In the genomic region with DNA sequence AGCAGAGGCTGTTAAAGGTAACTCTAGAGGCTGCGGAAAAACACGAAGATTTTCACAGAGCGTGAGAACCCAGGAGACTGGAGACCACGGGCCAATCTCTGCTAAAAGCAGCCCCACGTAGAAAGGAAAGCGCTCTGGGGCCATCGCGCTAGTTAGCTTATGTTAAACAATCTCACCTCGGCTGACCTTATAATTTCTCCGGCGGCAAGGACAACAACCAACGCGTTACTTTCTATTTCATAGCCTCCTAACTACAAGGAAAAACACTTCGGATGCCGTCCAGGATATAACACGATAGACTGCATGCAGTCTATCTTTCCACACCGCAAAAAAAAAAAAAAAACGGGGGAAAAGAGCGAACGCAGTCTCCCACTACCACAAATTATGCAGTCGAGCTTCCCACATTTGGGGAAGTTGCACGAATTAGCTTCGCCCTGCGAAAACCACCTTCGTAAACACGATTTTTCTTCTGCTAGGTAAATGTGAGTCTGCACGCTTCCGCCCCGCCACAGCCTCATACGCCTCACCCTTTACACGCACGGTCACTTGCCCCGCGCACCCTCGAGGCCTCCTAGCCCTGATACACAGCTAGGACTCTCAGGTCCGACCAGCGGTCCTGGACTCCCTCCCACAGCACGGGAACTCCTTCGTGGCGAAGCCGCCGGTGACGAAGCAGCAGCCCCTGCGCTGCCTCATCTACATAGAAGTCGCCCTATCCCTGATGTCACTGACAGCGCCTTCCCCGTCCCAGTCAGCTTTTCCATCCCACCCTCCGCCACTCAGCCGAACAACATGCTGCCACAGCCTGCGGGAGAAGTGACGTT, we compare ENCODE assay signal across 8 cellular contexts.
DNase-seq lines count a peak whose midpoint lies in the region; ATAC-seq and TF ChIP-seq lines count a peak whose summit lies in the region.

No MANE protein-coding gene starts in this region.

- H3K27ac ChIP-seq in KOPT-K1 (ENCODE audit: low read depth, low read length, poor library complexity, severe bottlenecking): peak overlapping the region; percentile 81
- peak overlapping the region; percentile 31 to 44; a peak in 2 of 4 replicates for H3K27ac ChIP-seq in SK-N-SH (ENCODE audit: low read depth in 2 of 2, low read length in 1 of 2)
- no peak overlapping the region for H3K27ac ChIP-seq in right atrium auricular region
- no peak overlapping the region for H3K27ac ChIP-seq in psoas muscle
- H3K27ac ChIP-seq in urinary bladder (ENCODE audit: low read depth): no peak overlapping the region

- CTCF ChIA-PET in SK-N-SH (lab: Yijun Ruan, JAX): interaction anchor here (0.6 kb wide), 1 partner anchor 30 kb away, joined by 3 read pairs; no protein-coding TSS in a partner anchor

- H4K20me1 ChIP-seq in SK-N-SH (ENCODE audit: insufficient read depth): no peaks in the 10 kb centered on the region

- WGBS in SK-N-SH (ENCODE audit: low lambda C conversion rate): 2% methylated on average over 51 of the region's 51 CpGs
- 0 to 1% (median 1%) methylated on average over 51 of the region's 51 CpGs for WGBS in psoas muscle, 3 donors
- under 1% methylated on average over 51 of the region's 51 CpGs for WGBS in urinary bladder

- H3K9me3 ChIP-seq in KOPT-K1 (ENCODE audit: insufficient read depth, low read length, poor library complexity, severe bottlenecking) (peaks cover 17% of the 10 kb centered on the region), SK-N-SH (no peaks in the 10 kb centered on the region), adipocyte (ENCODE audit: control insufficient read depth, low read length) (peaks cover 13% of the 10 kb centered on the region), right atrium auricular region (peaks cover 0 to 8% of the 10 kb centered on the region in 2 donors), psoas muscle (peaks cover 18% of the 10 kb centered on the region)

- TF ChIP-seq CTCF in SK-N-SH (IDR thresholded peaks at IDR 0.05) (no peak), right atrium auricular region (IDR thresholded peaks at IDR 0.05) (no peak), psoas muscle (IDR thresholded peaks at IDR 0.05) (no peak)

- DNase-seq in DMS114 treated with DMSO at 0.1 percent for 48 hours (lab: John Stamatoyannopoulos, UW; ENCODE audit: unreplicated experiment) (peak; percentile 95), SK-N-SH (peak; percentile 80), adipocyte (ENCODE audit: low read depth) (peak; percentile 83), right atrium auricular region (ENCODE audit: low spot score) (peak; percentile 86), psoas muscle (peak; percentile 46 to 76)

- ATAC-seq in GM21528 (IDR thresholded peaks at IDR 0.05; ENCODE audit: low FRiP score, unreplicated experiment) (peak; percentile 80), psoas muscle (peak; percentile 58 to 81 (median 72))

- H3F3A ChIP-seq in SK-N-SH (replicated peaks; ENCODE audit: insufficient read depth): peaks cover 18% of the 10 kb centered on the region

- TF ChIP-seq EP300 in SK-N-SH (IDR thresholded peaks at IDR 0.05; ENCODE audit: borderline replicate concordance in 1 of 2, low read depth in 1 of 2, low read length in 1 of 2): no peak; a peak in 1 of 4 replicates

- peak overlapping the region; percentile 75 for H3K9ac ChIP-seq in SK-N-SH
- H3K9ac ChIP-seq in adipocyte (ENCODE audit: low read length): peak overlapping the region; percentile 95

- no peaks in the 10 kb centered on the region for H3K79me2 ChIP-seq in SK-N-SH (ENCODE audit: insufficient read depth)

- intact Hi-C loops in psoas muscle (cut with DNase I): no loop called here

- H3K27me3 ChIP-seq in SK-N-SH (ENCODE audit: insufficient read depth): peaks cover 20% of the 10 kb centered on the region; the same call in 1 of the 2 replicates
- H3K27me3 ChIP-seq in adipocyte (replicated peaks; ENCODE audit: control insufficient read depth, insufficient read depth, low read length): peaks cover 28% of the 10 kb centered on the region
- peaks cover 17 to 19% of the 10 kb centered on the region in 2 donors for H3K27me3 ChIP-seq in right atrium auricular region
- H3K27me3 ChIP-seq in psoas muscle (ENCODE audit: insufficient read depth in 3 of 3, low read length in 2 of 3): peaks cover 3 to 72% (median 18%) of the 10 kb centered on the region in 3 donors

- peak overlapping the region; percentile 91 for H2AFZ ChIP-seq in SK-N-SH (ENCODE audit: low read depth)

- peak overlapping the region; percentile 47 to 65 for H3K4me3 ChIP-seq in SK-N-SH (ENCODE audit: low read depth in 2 of 2, low read length in 1 of 2)
- peak overlapping the region; percentile 86 for H3K4me3 ChIP-seq in adipocyte (ENCODE audit: low read length)
- peak overlapping the region; percentile 30 to 53 for H3K4me3 ChIP-seq in right atrium auricular region
- peak overlapping the region; percentile 66 for H3K4me3 ChIP-seq in psoas muscle
- peak overlapping the region; percentile 22 for H3K4me3 ChIP-seq in urinary bladder (ENCODE audit: low read depth, low read length)

- H3K4me1 ChIP-seq in SK-N-SH (ENCODE audit: control insufficient read depth in 1 of 2, insufficient read depth in 2 of 2, low read depth in 1 of 2, low read length in 1 of 2): peaks cover 0 to 6% of the 10 kb centered on the region in 2 experiments; a peak in 1 of 4 replicates
- H3K4me1 ChIP-seq in adipocyte (ENCODE audit: control insufficient read depth, insufficient read depth, low read length): peaks cover 12% of the 10 kb centered on the region
- peaks cover 0 to 23% of the 10 kb centered on the region in 2 donors for H3K4me1 ChIP-seq in right atrium auricular region
- H3K4me1 ChIP-seq in psoas muscle: peaks cover 13% of the 10 kb centered on the region
- no peaks in the 10 kb centered on the region for H3K4me1 ChIP-seq in urinary bladder (ENCODE audit: insufficient read depth)

- peak overlapping the region; percentile 72 for H3K4me2 ChIP-seq in SK-N-SH

- TF ChIP-seq RAD21 in SK-N-SH (IDR thresholded peaks at IDR 0.05; ENCODE audit: low read length): no peak

- no peaks in the 10 kb centered on the region for H3K9me2 ChIP-seq in SK-N-SH

- POLR2A ChIA-PET in SK-N-SH (lab: Yijun Ruan, JAX): interaction anchor here (1.2 kb wide), 1 partner anchor 697 kb away, joined by 4 read pairs; no protein-coding TSS in a partner anchor

- H3K36me3 ChIP-seq in KOPT-K1 (ENCODE audit: insufficient read depth, low read length) (no peaks in the 10 kb centered on the region), SK-N-SH (replicated peaks in 1 of 2; ENCODE audit: control insufficient read depth in 1 of 2, insufficient read depth in 2 of 2, low read length in 1 of 2) (no peaks in the 10 kb centered on the region), adipocyte (ENCODE audit: control insufficient read depth, insufficient read depth, low read length, severe bottlenecking) (no peaks in the 10 kb centered on the region), right atrium auricular region (no peaks in the 10 kb centered on the region), psoas muscle (ENCODE audit: insufficient read depth in 1 of 2, low read depth in 1 of 2) (no peaks in the 10 kb centered on the region), urinary bladder (ENCODE audit: insufficient read depth) (no peaks in the 10 kb centered on the region)

TF ChIP-seq in SK-N-SH, 30 proteins besides CTCF, POLR2A, EP300 and RAD21 (continues in another document):
- TF ChIP-seq GABPA (IDR thresholded peaks at IDR 0.05; ENCODE audit: low read depth) (peak; percentile 25; the same call in 1 of the 2 replicates), TAF1 (IDR thresholded peaks at IDR 0.05; ENCODE audit: borderline replicate concordance, low read depth, low read length) (no peak), FOXJ3 (CRISPR knock-in tag; IDR thresholded peaks at IDR 0.05) (no peak), FOSL2 (IDR thresholded peaks at IDR 0.05; ENCODE audit: borderline replicate concordance, low read depth) (no peak), JUND (IDR thresholded peaks at IDR 0.05) (peak; percentile 20; the same call in 1 of the 2 replicates), YY1 (IDR thresholded peaks at IDR 0.05; ENCODE audit: low read depth) (no peak), NFIC (IDR thresholded peaks at IDR 0.05; ENCODE audit: borderline replicate concordance) (no peak), MXI1 (IDR thresholded peaks at IDR 0.05; ENCODE audit: low read depth, low read length) (peak; percentile 68; the same call in 1 of the 2 replicates)
- TF ChIP-seq, protein P1, sequence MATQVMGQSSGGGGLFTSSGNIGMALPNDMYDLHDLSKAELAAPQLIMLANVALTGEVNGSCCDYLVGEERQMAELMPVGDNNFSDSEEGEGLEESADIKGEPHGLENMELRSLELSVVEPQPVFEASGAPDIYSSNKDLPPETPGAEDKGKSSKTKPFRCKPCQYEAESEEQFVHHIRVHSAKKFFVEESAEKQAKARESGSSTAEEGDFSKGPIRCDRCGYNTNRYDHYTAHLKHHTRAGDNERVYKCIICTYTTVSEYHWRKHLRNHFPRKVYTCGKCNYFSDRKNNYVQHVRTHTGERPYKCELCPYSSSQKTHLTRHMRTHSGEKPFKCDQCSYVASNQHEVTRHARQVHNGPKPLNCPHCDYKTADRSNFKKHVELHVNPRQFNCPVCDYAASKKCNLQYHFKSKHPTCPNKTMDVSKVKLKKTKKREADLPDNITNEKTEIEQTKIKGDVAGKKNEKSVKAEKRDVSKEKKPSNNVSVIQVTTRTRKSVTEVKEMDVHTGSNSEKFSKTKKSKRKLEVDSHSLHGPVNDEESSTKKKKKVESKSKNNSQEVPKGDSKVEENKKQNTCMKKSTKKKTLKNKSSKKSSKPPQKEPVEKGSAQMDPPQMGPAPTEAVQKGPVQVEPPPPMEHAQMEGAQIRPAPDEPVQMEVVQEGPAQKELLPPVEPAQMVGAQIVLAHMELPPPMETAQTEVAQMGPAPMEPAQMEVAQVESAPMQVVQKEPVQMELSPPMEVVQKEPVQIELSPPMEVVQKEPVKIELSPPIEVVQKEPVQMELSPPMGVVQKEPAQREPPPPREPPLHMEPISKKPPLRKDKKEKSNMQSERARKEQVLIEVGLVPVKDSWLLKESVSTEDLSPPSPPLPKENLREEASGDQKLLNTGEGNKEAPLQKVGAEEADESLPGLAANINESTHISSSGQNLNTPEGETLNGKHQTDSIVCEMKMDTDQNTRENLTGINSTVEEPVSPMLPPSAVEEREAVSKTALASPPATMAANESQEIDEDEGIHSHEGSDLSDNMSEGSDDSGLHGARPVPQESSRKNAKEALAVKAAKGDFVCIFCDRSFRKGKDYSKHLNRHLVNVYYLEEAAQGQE (IDR thresholded peaks at IDR 0.05; ENCODE audit: low read depth, low read length): peak; percentile 32; the same call in 1 of the 2 replicates
- TF ChIP-seq, protein P2, sequence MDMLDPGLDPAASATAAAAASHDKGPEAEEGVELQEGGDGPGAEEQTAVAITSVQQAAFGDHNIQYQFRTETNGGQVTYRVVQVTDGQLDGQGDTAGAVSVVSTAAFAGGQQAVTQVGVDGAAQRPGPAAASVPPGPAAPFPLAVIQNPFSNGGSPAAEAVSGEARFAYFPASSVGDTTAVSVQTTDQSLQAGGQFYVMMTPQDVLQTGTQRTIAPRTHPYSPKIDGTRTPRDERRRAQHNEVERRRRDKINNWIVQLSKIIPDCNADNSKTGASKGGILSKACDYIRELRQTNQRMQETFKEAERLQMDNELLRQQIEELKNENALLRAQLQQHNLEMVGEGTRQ (IDR thresholded peaks at IDR 0.05; ENCODE audit: borderline replicate concordance, low read depth, low read length): no peak

Comparison
In these comparisons a context has a peak if more than half of its experiments do, and no peak if none do; other contexts are left out.
1. H3K27ac ChIP-seq: peak in KOPT-K1 (single experiment) and SK-N-SH (2 of 2); none in right atrium auricular region (0 of 2), psoas muscle (single experiment) and urinary bladder (single experiment).
2. H3K4me3 ChIP-seq: peak in every context shown above with its lines; median percentile 86 in adipocyte; 66 in psoas muscle; 56 in SK-N-SH; 42 in right atrium auricular region; 22 in urinary bladder.
3. Peak in every context shown above with its lines, with median percentiles within 50 percentile points of each other: DNase-seq.